ENCODE assay signal across 8 cellular contexts in the genomic region with DNA sequence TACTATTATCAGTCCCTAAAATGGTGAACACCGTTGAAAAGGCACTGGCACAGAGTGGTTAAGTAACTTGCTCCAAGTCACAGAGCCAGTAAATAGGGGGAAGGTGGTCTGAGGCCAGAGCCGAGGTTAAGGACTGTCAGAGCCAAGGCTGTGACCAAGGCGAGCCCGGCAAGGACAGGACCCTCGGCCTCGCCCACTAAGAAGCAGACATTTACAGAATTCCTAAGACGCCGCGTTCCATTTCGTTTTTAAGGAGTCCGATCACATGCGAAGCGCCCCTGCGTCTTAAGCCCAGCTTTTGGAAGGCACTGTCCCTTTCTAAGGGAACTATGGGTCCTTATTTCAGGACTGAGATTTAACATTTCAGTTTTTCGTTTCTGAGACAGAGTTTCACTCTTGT. TPM values are rescaled to one million over a fixed set of nuclear protein-coding genes. Genes with fewer than 3 reads are reported as not detected.
A peak's percentile ranks its signal among the peaks of the same experiment; 100 is the strongest.
DNase-seq lines count a peak whose midpoint lies in the region; TF ChIP-seq lines count a peak whose summit lies in the region.

No MANE protein-coding gene starts in this region.

- H3K4me3 Mint-ChIP-seq in endothelial cell (ENCODE audit: unreplicated experiment) (peak overlapping the region; percentile 96), osteocyte (ENCODE audit: unreplicated experiment) (peak overlapping the region; percentile 89)

- H3K4me2 ChIP-seq in DOHH2 (ENCODE audit: low read length) (peak overlapping the region; percentile 88), OCI-LY7 (ENCODE audit: low read length) (peak overlapping the region; percentile 91)

- H3K36me3 ChIP-seq in DOHH2 (ENCODE audit: control insufficient read depth, low read length) (peaks cover 56% of the 10 kb centered on the region), OCI-LY7 (ENCODE audit: insufficient read depth, low read length) (peaks cover 47% of the 10 kb centered on the region)

- POLR2A ChIA-PET in OCI-LY7 (lab: Charles Lee): interaction anchor here (0.7 to 1.3 kb wide), 4 partner anchors 9 to 125 kb away, joined by 3 to 7 read pairs (median 4); no protein-coding TSS in a partner anchor

- H4K20me1 ChIP-seq in DOHH2 (ENCODE audit: control insufficient read depth, insufficient read depth, low read depth, low read length): peaks cover 20% of the 10 kb centered on the region; the same call in 1 of the 2 replicates
- H4K20me1 ChIP-seq in OCI-LY7 (ENCODE audit: insufficient read depth, low read length): peaks cover 39% of the 10 kb centered on the region

- H3K9me2 ChIP-seq in DOHH2 (replicated peaks; ENCODE audit: control insufficient read depth, low read length): no peaks in the 10 kb centered on the region
- H3K9me2 ChIP-seq in OCI-LY7 (ENCODE audit: insufficient read depth, low read length): no peaks in the 10 kb centered on the region

- H3K9me3 ChIP-seq in DOHH2 (ENCODE audit: control insufficient read depth, insufficient read depth, low read length): no peaks in the 10 kb centered on the region
- H3K9me3 ChIP-seq in OCI-LY7 (ENCODE audit: low read length): no peaks in the 10 kb centered on the region

- intact Hi-C loops in OCI-LY7 (cut with micrococcal nuclease; ENCODE audit: unreplicated experiment): loop anchor here (5.0 kb wide), 3 partner anchors 364 to 936 kb away; a partner anchor contains a TSS

- peaks cover 6% of the 10 kb centered on the region; the same call in 1 of the 2 replicates for H3F3A ChIP-seq in DOHH2 (ENCODE audit: control insufficient read depth, insufficient read depth)

- H3K79me2 ChIP-seq in DOHH2 (ENCODE audit: control insufficient read depth, low read length): peaks cover 63% of the 10 kb centered on the region
- H3K79me2 ChIP-seq in OCI-LY7 (ENCODE audit: insufficient read depth, low read depth, low read length): peaks cover 58% of the 10 kb centered on the region

- H3K9me3 Mint-ChIP-seq in endothelial cell (ENCODE audit: unreplicated experiment) (no peaks in the 10 kb centered on the region), osteocyte (ENCODE audit: unreplicated experiment) (no peaks in the 10 kb centered on the region)

- no peaks in the 10 kb centered on the region for H3K27me3 Mint-ChIP-seq in endothelial cell (ENCODE audit: unreplicated experiment)
- no peaks in the 10 kb centered on the region for H3K27me3 Mint-ChIP-seq in osteocyte (ENCODE audit: unreplicated experiment)

- no peaks in the 10 kb centered on the region for H3K36me3 Mint-ChIP-seq in endothelial cell (ENCODE audit: low read depth, unreplicated experiment)
- H3K36me3 Mint-ChIP-seq in osteocyte (ENCODE audit: unreplicated experiment): no peaks in the 10 kb centered on the region

- no TSS peak for BruUV-seq in OCI-LY7 (replicated peaks; lab: Mats Ljungman, UMichigan)

- peak overlapping the region; percentile 84 for H3K4me3 ChIP-seq in DOHH2 (ENCODE audit: low read length)
- H3K4me3 ChIP-seq in OCI-LY7 (ENCODE audit: low read depth, low read length, poor library complexity, severe bottlenecking): peak overlapping the region; percentile 79

- TF ChIP-seq CTCF in DOHH2 (IDR thresholded peaks at IDR 0.05; ENCODE audit: low read depth, low read length, poor library complexity, severe bottlenecking) (no peak), OCI-LY7 (conservative IDR thresholded peaks at IDR 0.05; ENCODE audit: low read length) (no peak), endothelial cell (IDR thresholded peaks at IDR 0.05; ENCODE audit: unreplicated experiment) (no peak), osteocyte (IDR thresholded peaks at IDR 0.05) (no peak)

- DNase-seq in OCI-LY7 (ENCODE audit: low spot score): no peak
- no peak for DNase-seq in endothelial cell (ENCODE audit: low spot score)
- no peak for DNase-seq in osteocyte (ENCODE audit: extremely low spot score, unreplicated experiment)
- DNase-seq in NCI-H187 (lab: John Stamatoyannopoulos, UW): no peak
- DNase-seq in D341Med (ENCODE audit: low spot score): no peak
- DNase-seq in COLO668 (lab: John Stamatoyannopoulos, UW; ENCODE audit: unreplicated experiment): no peak
- DNase-seq in OCI-M2 (lab: John Stamatoyannopoulos, UW; ENCODE audit: unreplicated experiment): no peak

- H2AFZ ChIP-seq in OCI-LY7 (ENCODE audit: low read length): no peak overlapping the region; the same call in 1 of the 2 replicates

- H3K4me1 ChIP-seq in DOHH2 (ENCODE audit: control insufficient read depth, low read length) (peaks cover 57% of the 10 kb centered on the region), OCI-LY7 (ENCODE audit: insufficient read depth, low read length, poor library complexity, severe bottlenecking) (peaks cover 56% of the 10 kb centered on the region)

- CTCF ChIA-PET in OCI-LY7 (lab: Charles Lee; ENCODE audit: unreplicated experiment): no interaction called here

- peaks cover 6% of the 10 kb centered on the region; the same call in 1 of the 2 replicates for H3K27me3 ChIP-seq in DOHH2 (ENCODE audit: control insufficient read depth, low read length)

- H3K27ac Mint-ChIP-seq in endothelial cell (ENCODE audit: unreplicated experiment) (peak overlapping the region; percentile 67), osteocyte (ENCODE audit: unreplicated experiment) (peak overlapping the region; percentile 89)

- H3K4me1 Mint-ChIP-seq in endothelial cell (ENCODE audit: unreplicated experiment) (peaks cover 37% of the 10 kb centered on the region), osteocyte (ENCODE audit: unreplicated experiment) (peaks cover 37% of the 10 kb centered on the region)

- peak overlapping the region; percentile 68 for H3K27ac ChIP-seq in DOHH2 (ENCODE audit: low read depth, low read length)
- peak overlapping the region; percentile 70 for H3K27ac ChIP-seq in OCI-LY7 (ENCODE audit: low read depth, low read length, poor library complexity, severe bottlenecking)

RNA-seq across cellular contexts. Expression of a gene that starts 1.0 kb away (rescaled TPM):
- 171 and 192 TPM in 2 replicates for total RNA-seq in OCI-LY7 (2014; rRNA removed; shearing (Covaris generic))
- total RNA-seq in OCI-LY7 (2022) (132 and 150 TPM in 2 replicates), endothelial cell (ENCODE audit: unreplicated experiment) (292 TPM), osteocyte (205 and 219 TPM in 2 replicates)
